In genomic region chr14:104882325-104882973, GRCh38 we compare ENCODE assay signal across 1 cellular context.
TF ChIP-seq lines count a peak whose summit lies in the region.

No MANE protein-coding gene starts in this region.

TF ChIP-seq in HEK293, 187 proteins besides CTCF, POLR2A, EP300 and RAD21 (continued from another document):
- TF ChIP-seq ZNF518A (tag by site-specific recombination; conservative IDR thresholded peaks at IDR 0.05; ENCODE audit: low read depth) (no peak), ZNF354C (tag by site-specific recombination; IDR thresholded peaks at IDR 0.05; ENCODE audit: borderline replicate concordance, low read depth) (no peak)
